In the genomic region with DNA sequence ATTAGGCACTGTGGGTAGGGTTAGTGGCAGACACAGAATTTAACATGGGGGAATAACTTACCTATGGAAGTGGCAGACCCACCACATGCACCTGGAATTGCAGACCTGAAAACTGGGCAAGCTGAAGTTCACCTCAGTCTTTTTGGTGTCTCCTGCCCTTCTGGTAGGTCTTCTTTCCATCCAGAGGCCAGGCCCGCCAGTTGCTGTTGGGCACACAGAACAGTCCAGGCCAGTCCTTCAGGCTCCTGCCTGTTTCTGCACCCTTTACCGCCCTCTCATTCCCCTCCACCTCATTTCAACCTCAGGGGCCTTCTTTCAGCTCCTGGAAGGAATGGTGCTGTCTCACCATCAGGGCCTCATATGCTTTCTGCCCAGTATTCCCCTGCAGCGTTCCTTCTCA, we compare ENCODE assay signal across 21 cellular contexts.
"Had no signal": no experiment of that assay in that cellular context is flagged by ENCODE, and none has a peak within 500 bp of the region (broad histone marks: within the 10 kb centered on the region; RNA-seq: fewer than 3 reads in every experiment).

No MANE protein-coding gene starts in this region.

- H3K27me3 ChIP-seq: hepatocyte, sigmoid colon, testis, tibial nerve, upper lobe of right lung, vagina had no signal

- H3K4me1 ChIP-seq: testis, tibial nerve, upper lobe of right lung, vagina had no signal

- H3K36me3 ChIP-seq: sigmoid colon, tibial nerve, upper lobe of right lung, vagina had no signal

- H3K27ac ChIP-seq: dorsolateral prefrontal cortex, skin epidermis, testis, tibial nerve, upper lobe of right lung, vagina had no signal

- ATAC-seq: left cardiac atrium; natural killer cell; stimulated activated naive B cell treated with anti-CD40 and anti-IgM and Interleukin-4, amounts not matched to agents 10 μg/mL and 1 μg/mL and 100 μg/mL, for 72 hours; stimulated activated naive CD8-positive, alpha-beta T cell treated with anti-CD3 and anti-CD28 coated beads, Interleukin-15, amount 100 ng/mL, for 72 hours had no signal

- DNase-seq: cortex of kidney; dorsolateral prefrontal cortex; effector CD8-positive, alpha-beta T cell; foreskin melanocyte; head of caudate nucleus; kidney; left cardiac atrium; mammary epithelial cell; natural killer cell; sigmoid colon; stimulated activated CD4-positive, alpha-beta T cell treated with anti-CD3 and anti-CD28 coated beads, Interleukin-2, amount 100 ng/mL, for 24 hours; stimulated activated CD4-positive, alpha-beta T cell treated with anti-CD3 and anti-CD28 coated beads, Interleukin-4, amount 100 ng/mL, for 4 hours; stimulated activated naive B cell treated with anti-CD40 and anti-IgM and Interleukin-4, amounts not matched to agents 10 μg/mL and 1 μg/mL and 100 μg/mL, for 72 hours; stimulated activated naive CD8-positive, alpha-beta T cell treated with anti-CD3 and anti-CD28 coated beads, Interleukin-15, amount 100 ng/mL, for 72 hours; testis; upper lobe of right lung had no signal

- H3K27ac Mint-ChIP-seq: natural killer cell; stimulated activated naive B cell treated with anti-CD40 and anti-IgM and Interleukin-4, amounts not matched to agents 10 μg/mL and 1 μg/mL and 100 μg/mL, for 72 hours; stimulated activated naive CD8-positive, alpha-beta T cell treated with anti-CD3 and anti-CD28 coated beads, Interleukin-15, amount 100 ng/mL, for 72 hours had no signal

- H3K36me3 Mint-ChIP-seq: natural killer cell; stimulated activated naive B cell treated with anti-CD40 and anti-IgM and Interleukin-4, amounts not matched to agents 10 μg/mL and 1 μg/mL and 100 μg/mL, for 72 hours had no signal

- H3K27me3 Mint-ChIP-seq: stimulated activated naive B cell treated with anti-CD40 and anti-IgM and Interleukin-4, amounts not matched to agents 10 μg/mL and 1 μg/mL and 100 μg/mL, for 72 hours; stimulated activated naive CD8-positive, alpha-beta T cell treated with anti-CD3 and anti-CD28 coated beads, Interleukin-15, amount 100 ng/mL, for 72 hours had no signal

- H3K4me3 ChIP-seq: dorsolateral prefrontal cortex, hepatocyte, mucosa of descending colon, sigmoid colon, skin epidermis, testis, tibial nerve, upper lobe of right lung, vagina had no signal

- H3K4me1 Mint-ChIP-seq: natural killer cell; stimulated activated naive B cell treated with anti-CD40 and anti-IgM and Interleukin-4, amounts not matched to agents 10 μg/mL and 1 μg/mL and 100 μg/mL, for 72 hours; stimulated activated naive CD8-positive, alpha-beta T cell treated with anti-CD3 and anti-CD28 coated beads, Interleukin-15, amount 100 ng/mL, for 72 hours had no signal

- H3K9me3 ChIP-seq: mucosa of descending colon, sigmoid colon, testis, tibial nerve, upper lobe of right lung, vagina had no signal

- H3K9me3 Mint-ChIP-seq: natural killer cell; stimulated activated naive B cell treated with anti-CD40 and anti-IgM and Interleukin-4, amounts not matched to agents 10 μg/mL and 1 μg/mL and 100 μg/mL, for 72 hours had no signal

- H3K4me3 Mint-ChIP-seq: natural killer cell; stimulated activated naive B cell treated with anti-CD40 and anti-IgM and Interleukin-4, amounts not matched to agents 10 μg/mL and 1 μg/mL and 100 μg/mL, for 72 hours; stimulated activated naive CD8-positive, alpha-beta T cell treated with anti-CD3 and anti-CD28 coated beads, Interleukin-15, amount 100 ng/mL, for 72 hours had no signal
